Comparison of ENCODE assay signal across 8 cellular contexts in the genomic region with DNA sequence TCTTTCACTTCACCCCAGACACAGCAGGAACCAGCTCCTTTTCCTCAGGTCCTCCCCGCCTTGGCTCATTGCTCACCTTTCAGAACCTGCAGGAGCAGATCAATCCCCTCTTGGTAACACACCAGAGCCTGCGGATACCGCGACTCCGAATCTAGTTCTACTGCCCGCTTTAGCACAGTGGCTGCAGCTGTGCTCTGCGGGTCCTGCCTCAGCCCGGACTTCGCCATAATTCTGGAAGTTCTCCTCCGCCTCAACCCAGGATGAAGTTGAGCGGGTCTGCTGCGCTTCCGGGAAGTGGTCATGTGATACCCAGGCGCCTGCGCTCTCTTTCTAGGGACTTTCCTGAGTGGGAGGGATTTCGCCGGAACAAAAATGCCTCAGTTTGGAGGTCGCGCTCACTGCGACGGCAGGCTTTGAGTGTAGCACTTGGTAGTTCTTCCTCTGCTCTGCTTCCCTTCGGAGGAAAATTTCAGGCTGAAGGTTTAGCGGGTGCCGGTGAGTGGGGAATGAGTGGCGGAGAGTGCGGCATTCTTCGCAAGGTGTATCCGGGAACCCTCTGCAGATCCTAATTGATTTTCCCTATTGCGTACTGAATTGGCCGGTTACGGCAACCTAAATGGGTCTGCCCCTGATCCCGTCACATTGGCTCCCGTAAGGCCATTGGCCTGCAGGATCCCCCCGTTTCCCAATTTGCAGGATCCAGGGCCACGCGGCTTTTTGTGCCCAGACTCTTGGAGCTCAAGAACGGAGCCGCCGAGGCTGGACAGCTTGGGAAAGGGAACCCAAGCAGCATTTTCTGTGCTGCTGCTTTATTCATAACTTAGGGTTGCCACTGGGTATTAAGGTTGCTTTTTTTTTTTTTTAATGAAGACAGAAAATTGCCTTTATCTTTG. TPM values are rescaled to one million over a fixed set of nuclear protein-coding genes. Genes with fewer than 3 reads are reported as not detected.
DNase-seq lines count a peak whose midpoint lies in the region; ATAC-seq and TF ChIP-seq lines count a peak whose summit lies in the region.

A gene (minus strand): TSS at position 304 of the 893 bp plus-strand sequence. CDS start 77 bp downstream, at position 227.
A gene (plus strand): TSS at position 430 of the 893 bp plus-strand sequence. CDS start 5,020 bp downstream, outside the sequence.

- CTCF ChIA-PET in activated naive CD4-positive, alpha-beta T cell treated with anti-CD3 and anti-CD28 coated beads, Interleukin-2, amount 10 ng/mL, durations not matched to agents 7 days and 5 days (lab: Charles Lee) = interaction anchor here (0.6 to 2.8 kb wide), 8 partner anchors 13 to 156 kb away, joined by 3 to 16 read pairs (median 3); a partner anchor contains a TSS

- H3K27ac Mint-ChIP-seq in HFFc6 = peak within 1 kb of the TSS; percentile 86
- H3K27ac Mint-ChIP-seq in activated naive CD4-positive, alpha-beta T cell treated with anti-CD3 and anti-CD28 coated beads, Interleukin-2, amount 10 ng/mL, durations not matched to agents 7 days and 5 days = peak within 1 kb of the TSS; percentile 95

- no peak for TF ChIP-seq EP300 in gastroesophageal sphincter (IDR thresholded peaks at IDR 0.05)

- H3K4me3 ChIP-seq in NB4 (ENCODE audit: low read depth, low read length) = peak within 1 kb of the TSS; percentile 95
- peak within 1 kb of the TSS; percentile 99 for H3K4me3 ChIP-seq in SK-N-MC
- H3K4me3 ChIP-seq in gastroesophageal sphincter = peak within 1 kb of the TSS; percentile 87 to 92
- peak within 1 kb of the TSS; percentile 76 to 91 for H3K4me3 ChIP-seq in neutrophil (ENCODE audit: low read depth in 1 of 2, low read length in 1 of 2)

- H3K9me3 ChIP-seq in SK-N-MC (ENCODE audit: low read depth, low read length) (no peaks in the 10 kb centered on the region), gastroesophageal sphincter (no peaks in the 10 kb centered on the region), neutrophil (no peaks in the 10 kb centered on the region)

- no peaks in the 10 kb centered on the region for H3K27me3 ChIP-seq in gastroesophageal sphincter
- H3K27me3 ChIP-seq in neutrophil = no peaks in the 10 kb centered on the region

- H3K27ac ChIP-seq in SK-N-MC = peak within 1 kb of the TSS; percentile 67; the same call in 1 of the 2 replicates
- H3K27ac ChIP-seq in gastroesophageal sphincter = peak within 1 kb of the TSS; percentile 62 to 81 (median 78)
- peak within 1 kb of the TSS; percentile 84 for H3K27ac ChIP-seq in neutrophil
- peak within 1 kb of the TSS; percentile 87 for H3K27ac ChIP-seq in substantia nigra (ENCODE audit: low read depth, low read length, poor library complexity, severe bottlenecking)

- no peaks in the 10 kb centered on the region for H3K36me3 ChIP-seq in SK-N-MC (ENCODE audit: insufficient read depth, low read length)
- H3K36me3 ChIP-seq in gastroesophageal sphincter = no peaks in the 10 kb centered on the region
- no peaks in the 10 kb centered on the region for H3K36me3 ChIP-seq in neutrophil

- H3K4me3 Mint-ChIP-seq in HFFc6 = peak within 1 kb of the TSS; percentile 98
- H3K4me3 Mint-ChIP-seq in activated naive CD4-positive, alpha-beta T cell treated with anti-CD3 and anti-CD28 coated beads, Interleukin-2, amount 10 ng/mL, durations not matched to agents 7 days and 5 days = peak within 1 kb of the TSS; percentile 97

- peaks cover 39% of the 10 kb centered on the region for H3K4me1 Mint-ChIP-seq in HFFc6 (ENCODE audit: low read depth)
- peaks cover 53% of the 10 kb centered on the region for H3K4me1 Mint-ChIP-seq in activated naive CD4-positive, alpha-beta T cell treated with anti-CD3 and anti-CD28 coated beads, Interleukin-2, amount 10 ng/mL, durations not matched to agents 7 days and 5 days

- peak within 1 kb of the TSS; percentile 94 for H3K9ac ChIP-seq in SK-N-MC (ENCODE audit: insufficient read length)

- DNase-seq in GM04503 (ENCODE audit: low read depth) (peak; percentile 89), HFFc6 (peak; percentile 92), NB4 (ENCODE audit: low read depth) (peak; percentile 97), SK-N-MC (ENCODE audit: low read depth, low spot score) (peak; percentile 96), substantia nigra (lab: John Stamatoyannopoulos, UW) (peak; percentile 67 to 96 (median 92))
- peak; percentile 93 for DNase-seq in activated naive CD4-positive, alpha-beta T cell treated with anti-CD3 and anti-CD28 coated beads, Interleukin-2, amount 10 ng/mL, durations not matched to agents 7 days and 5 days

- H3K36me3 Mint-ChIP-seq in HFFc6 (ENCODE audit: low read depth) = peaks cover 4% of the 10 kb centered on the region
- peaks cover 17% of the 10 kb centered on the region for H3K36me3 Mint-ChIP-seq in activated naive CD4-positive, alpha-beta T cell treated with anti-CD3 and anti-CD28 coated beads, Interleukin-2, amount 10 ng/mL, durations not matched to agents 7 days and 5 days

- no peaks in the 10 kb centered on the region for H3K27me3 Mint-ChIP-seq in HFFc6 (ENCODE audit: insufficient read depth)
- H3K27me3 Mint-ChIP-seq in activated naive CD4-positive, alpha-beta T cell treated with anti-CD3 and anti-CD28 coated beads, Interleukin-2, amount 10 ng/mL, durations not matched to agents 7 days and 5 days = no peaks in the 10 kb centered on the region

- ATAC-seq in gastroesophageal sphincter = peak; percentile 96

- TF ChIP-seq CTCF in HFFc6 (IDR thresholded peaks at IDR 0.05) (no peak), NB4 (IDR thresholded peaks at IDR 0.05; ENCODE audit: low read depth, low read length) (no peak), gastroesophageal sphincter (IDR thresholded peaks at IDR 0.05) (no peak), neutrophil (IDR thresholded peaks at IDR 0.05) (peak; percentile 16)

- H3K9me3 Mint-ChIP-seq in HFFc6 = no peaks in the 10 kb centered on the region
- no peaks in the 10 kb centered on the region for H3K9me3 Mint-ChIP-seq in activated naive CD4-positive, alpha-beta T cell treated with anti-CD3 and anti-CD28 coated beads, Interleukin-2, amount 10 ng/mL, durations not matched to agents 7 days and 5 days

- peak; percentile 72 for TF ChIP-seq POLR2A in NB4 (IDR thresholded peaks at IDR 0.05; ENCODE audit: extremely low read depth, insufficient read length)
- peak; percentile 30 to 40 for TF ChIP-seq POLR2A in gastroesophageal sphincter (IDR thresholded peaks at IDR 0.05)

- 0 to 1% methylated on average over 13 to 15 of the region's 39 CpGs for WGBS in gastroesophageal sphincter (ENCODE audit: low coverage in 1 of 2), 2 donors

- peaks cover 0 to 57% (median 25%) of the 10 kb centered on the region in 3 donors for H3K4me1 ChIP-seq in gastroesophageal sphincter
- peaks cover 26 to 29% of the 10 kb centered on the region in 2 experiments for H3K4me1 ChIP-seq in neutrophil (ENCODE audit: control insufficient read depth in 1 of 2, insufficient read depth in 1 of 2, low read depth in 1 of 2, low read length in 1 of 2)

RNA-seq across cellular contexts. Expression of the first gene that starts in this region (rescaled TPM):
- total RNA-seq in HFFc6 (2021; fragmentation: NEBNext Ultra II Directional; extraction: Animal tissue kit (Norgen Biotek cat#: 25700)) = 10 to 100 TPM; 12.5 to 19.5 (median 17.3) TPM
- 10 to 100 TPM; 16.3 to 24.5 (median 21.1) TPM for total RNA-seq in gastroesophageal sphincter

RNA-seq across cellular contexts. Expression of the second gene that starts in this region (rescaled TPM):
- total RNA-seq in HFFc6 (2021; fragmentation: NEBNext Ultra II Directional; extraction: Animal tissue kit (Norgen Biotek cat#: 25700)) = 10 to 100 TPM; 25.6 to 31.8 (median 29.6) TPM
- total RNA-seq in gastroesophageal sphincter = 10 to 100 TPM; 20.2 to 29.8 (median 27.1) TPM

Comparison
In these comparisons a context has a peak if more than half of its experiments do, and no peak if none do; other contexts are left out.
1. Peak in every context shown above with its lines: DNase-seq, ATAC-seq, H3K4me3 ChIP-seq and H3K27ac ChIP-seq.